Comparison of ENCODE assay signal across 7 cellular contexts in the genomic region with DNA sequence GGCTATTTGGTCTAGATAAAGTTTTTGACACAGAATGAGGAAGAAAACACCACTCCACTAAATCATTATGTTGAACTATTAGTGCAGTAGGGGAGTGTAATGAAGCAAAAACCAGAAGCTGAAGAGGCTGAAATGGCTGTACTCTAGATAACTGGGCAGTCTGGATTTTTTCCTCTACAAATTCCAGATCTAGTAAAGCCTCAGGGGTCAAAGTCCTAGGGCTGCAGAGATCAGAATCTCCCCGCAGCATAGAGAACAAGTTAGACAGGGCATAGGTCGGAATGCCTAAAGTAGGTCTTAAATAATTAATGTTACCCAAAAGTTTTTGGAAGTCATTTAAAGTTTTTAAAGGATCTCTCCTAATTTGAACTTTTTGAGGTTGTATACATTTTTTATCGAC.
DNase-seq lines count a peak whose midpoint lies in the region; ATAC-seq, FAIRE-seq and TF ChIP-seq lines count a peak whose summit lies in the region.
"Not testable (repeated sequence)": the region's sequence is repeated elsewhere in the genome, so short reads cannot be mapped to it uniquely, and the experiment has no call there.

No MANE protein-coding gene starts in this region.

- ATAC-seq in GM23338, WTC11: not testable (repeated sequence)

- not testable (repeated sequence) for FAIRE-seq in small intestine (lab: Jason Lieb, UNC)

- H3K79me2 ChIP-seq in GM23338 (replicated peaks; ENCODE audit: insufficient read depth) = peaks cover 20% of the 10 kb centered on the region

- H3K9me2 ChIP-seq in GM23338 (ENCODE audit: insufficient read depth) = not testable (repeated sequence)

- H3K36me3 ChIP-seq in GM23338 (ENCODE audit: insufficient read depth) (peaks cover 33% of the 10 kb centered on the region), HUES6 (ENCODE audit: control insufficient read depth, insufficient read depth, low read length) (peaks cover 29% of the 10 kb centered on the region)
- H3K36me3 ChIP-seq in small intestine (ENCODE audit: control insufficient read depth in 2 of 2, insufficient read depth in 2 of 2, low read length in 2 of 2) = not testable (repeated sequence)

- CTCF ChIA-PET in WTC11 (lab: Charles Lee) = interaction anchor here (1.3 kb wide), 2 partner anchors 13 to 137 kb away, joined by 3 to 4 read pairs; no protein-coding TSS in a partner anchor

- peaks cover 11% of the 10 kb centered on the region for H3K27me3 Mint-ChIP-seq in GM23338 (ENCODE audit: insufficient read depth, low read depth, poor library complexity)
- not testable (repeated sequence) for H3K27me3 Mint-ChIP-seq in WTC11 (ENCODE audit: low read depth)

- H3K4me1 Mint-ChIP-seq in GM23338 = peaks cover 29% of the 10 kb centered on the region
- peaks cover 62% of the 10 kb centered on the region for H3K4me1 Mint-ChIP-seq in WTC11

- peak overlapping the region; percentile 57 for H3K9ac ChIP-seq in HUES6 (ENCODE audit: low read length)

- not testable (repeated sequence) for TF ChIP-seq CTCF in GM23338 (conservative IDR thresholded peaks at IDR 0.05; ENCODE audit: low read depth in 2 of 2); WTC11 (IDR thresholded peaks at IDR 0.05)

- peak overlapping the region; percentile 94 for H3K4me3 Mint-ChIP-seq in GM23338
- peak overlapping the region; percentile 87 for H3K4me3 Mint-ChIP-seq in WTC11

- H2AFZ ChIP-seq in GM23338 = not testable (repeated sequence)

- WGBS in small intestine, 3 donors = 10 to 39% (median 22%) methylated on average over 3 of the region's 3 CpGs

- peaks cover 15% of the 10 kb centered on the region; the same call in 1 of the 2 replicates for H3K4me1 ChIP-seq in GM23338 (ENCODE audit: insufficient read depth)
- not testable (repeated sequence) for H3K4me1 ChIP-seq in HUES6 (ENCODE audit: control insufficient read depth, insufficient read depth, low read length); small intestine (ENCODE audit: control insufficient read depth in 2 of 2, insufficient read depth in 1 of 2, low read depth in 1 of 2, low read length in 1 of 2)

- H3K27me3 ChIP-seq in GM23338 (ENCODE audit: insufficient read depth); HUES6 (ENCODE audit: control insufficient read depth, insufficient read depth, low read length); small intestine (ENCODE audit: control insufficient read depth in 2 of 2, insufficient read depth in 2 of 2, low read length in 2 of 2): not testable (repeated sequence)

- POLR2A ChIA-PET in WTC11 (lab: Charles Lee) = not testable (repeated sequence)

- peak overlapping the region; percentile 94 for H3K27ac ChIP-seq in GM23338 (ENCODE audit: low read depth)
- H3K27ac ChIP-seq in HUES6 (ENCODE audit: low read depth, low read length) = peak overlapping the region; percentile 87; the same call in 1 of the 2 replicates
- H3K27ac ChIP-seq in small intestine (ENCODE audit: low read depth in 1 of 2, low read length in 1 of 2) = not testable (repeated sequence)

- H4K20me1 ChIP-seq in GM23338 (replicated peaks; ENCODE audit: insufficient read depth) = not testable (repeated sequence)

- not testable (repeated sequence) for DNase-seq in GM23338 (ENCODE audit: low spot score); WTC11 (ENCODE audit: low spot score)
- DNase-seq in left kidney (ENCODE audit: low read depth, low spot score) (peak; percentile 32), mucosa of gallbladder (ENCODE audit: low spot score) (peak; percentile 30), small intestine (peak; percentile 68)

- peaks cover 16% of the 10 kb centered on the region for H3K9me3 Mint-ChIP-seq in GM23338
- peaks cover 29% of the 10 kb centered on the region for H3K9me3 Mint-ChIP-seq in WTC11

- H3K4me2 ChIP-seq in GM23338 = peak overlapping the region; percentile 74

- peak overlapping the region; percentile 93 for H3K27ac Mint-ChIP-seq in GM23338
- peak overlapping the region; percentile 98 for H3K27ac Mint-ChIP-seq in WTC11

- H3K4me3 ChIP-seq in GM23338 (peak overlapping the region; percentile 52), HUES6 (ENCODE audit: low read depth, low read length) (peak overlapping the region; percentile 54), iPS-11a (ENCODE audit: low read depth, low read length) (peak overlapping the region; percentile 2)
- not testable (repeated sequence) for H3K4me3 ChIP-seq in small intestine (ENCODE audit: low read depth in 1 of 2, low read length in 2 of 2)

- not testable (repeated sequence) for H3F3A ChIP-seq in GM23338 (replicated peaks; ENCODE audit: low read depth)

- H3K36me3 Mint-ChIP-seq in GM23338 (ENCODE audit: low read depth) (peaks cover 57% of the 10 kb centered on the region), WTC11 (peaks cover 51% of the 10 kb centered on the region)

- H3K9me3 ChIP-seq in HUES6 (ENCODE audit: control insufficient read depth, insufficient read depth, low read depth, low read length); small intestine (ENCODE audit: control insufficient read depth, low read depth): not testable (repeated sequence)
